ENCODE assay signal across 14 cellular contexts in genomic region chr4:6222761-6223292, GRCh38. TPM values are rescaled to one million over a fixed set of nuclear protein-coding genes. Genes with fewer than 3 reads are reported as not detected.
DNase-seq lines count a peak whose midpoint lies in the region; ATAC-seq and TF ChIP-seq lines count a peak whose summit lies in the region.
"Had no signal": no experiment of that assay in that cellular context is flagged by ENCODE, and none has a peak within 500 bp of the region (broad histone marks: within the 10 kb centered on the region; RNA-seq: fewer than 3 reads in every experiment).

No MANE protein-coding gene starts in this region.

- no peaks in the 10 kb centered on the region for H3K27me3 ChIP-seq in ovary

- ATAC-seq in sciatic nerve, result no peak
- no peak for ATAC-seq in HG02623 (IDR thresholded peaks at IDR 0.05; ENCODE audit: unreplicated experiment)

- DNase-seq in NCI-H345 (lab: John Stamatoyannopoulos, UW), result peak; percentile 46
- DNase-seq in NCI-H345 treated with DMSO at 0.1 percent for 48 hours (lab: John Stamatoyannopoulos, UW; ENCODE audit: unreplicated experiment), result no peak
- peak; percentile 31 for DNase-seq in NCI-H69 (lab: John Stamatoyannopoulos, UW)
- peak; percentile 38 for DNase-seq in globus pallidus (ENCODE audit: low spot score)
- peak; percentile 17 for DNase-seq in sciatic nerve (ENCODE audit: low spot score)
- DNase-seq in ovary, result no peak
- DNase-seq in SIG-M5 treated with dmso at 0.1 percent for 504 hours (lab: John Stamatoyannopoulos, UW; ENCODE audit: unreplicated experiment), result no peak
- DNase-seq: activated CD4-positive, alpha-beta T cell treated with anti-CD3 and anti-CD28 coated beads, Interleukin-2, amount 50 U/mL, for 48 hours; activated naive CD4-positive, alpha-beta T cell treated with anti-CD3 and anti-CD28 coated beads, Interleukin-2, amount 50 U/mL, for 16 hours; MM.1S; stimulated activated CD8-positive, alpha-beta memory T cell treated with anti-CD3 and anti-CD28 coated beads, Interleukin-4, amount 100 ng/mL, for 48 hours; uterus had no signal

- no peak for TF ChIP-seq CTCF in ovary (IDR thresholded peaks at IDR 0.05)

- no peak overlapping the region for H3K27ac ChIP-seq in ovary
- H3K27ac ChIP-seq: uterus had no signal

- TF ChIP-seq EP300 in ovary (IDR thresholded peaks at IDR 0.05), result no peak

- H3K4me3 ChIP-seq in ovary, result no peak overlapping the region

- 53 to 60% (median 55%) methylated on average over 10 of the region's 10 CpGs for WGBS in ovary, 3 donors

- peaks cover 0 to 5% of the 10 kb centered on the region in 2 donors for H3K9me3 ChIP-seq in ovary

- H3K36me3 ChIP-seq in ovary, result no peaks in the 10 kb centered on the region
- H3K36me3 ChIP-seq: uterus had no signal

- intact Hi-C loops in sciatic nerve (cut with DNase I), result no loop called here
- intact Hi-C loops in ovary (cut with DNase I), result no loop called here

- no peak for TF ChIP-seq POLR2A in ovary (IDR thresholded peaks at IDR 0.05)

- peaks cover 1% of the 10 kb centered on the region for H3K4me1 ChIP-seq in ovary (ENCODE audit: insufficient read depth)
- H3K4me1 ChIP-seq: uterus had no signal

RNA-seq across cellular contexts. Expression of gene JAKMIP1, which starts 22.5 kb away (rescaled TPM):
- total RNA-seq in sciatic nerve, result 0.76 TPM
- under 1 TPM in 6 of 7 donors, not detected in 1; 0.45 to 1.00 (median 0.64) TPM for total RNA-seq in ovary
- under 1 TPM; 0.33 to 0.50 TPM for polyA plus RNA-seq in ovary
- polyA plus RNA-seq: AG04450 had no signal

RNA-seq across cellular contexts. Expression of gene WFS1, which starts 46.8 kb away (rescaled TPM):
- total RNA-seq in sciatic nerve (39.2 TPM), ovary (100 to 1,000 TPM in 5 of 7 donors, 10 to 100 TPM in 2; 57.4 to 174 (median 140) TPM)
- polyA plus RNA-seq in ovary, result 100 to 1,000 TPM in 1 of 2 donors, 10 to 100 TPM in 1; 33.2 to 111 TPM

Comparison
In these comparisons a context has a peak if more than half of its experiments do, and no peak if none do; other contexts are left out.
1. DNase-seq: peak in NCI-H345 (single experiment), NCI-H69 (single experiment), globus pallidus (single experiment) and sciatic nerve (single experiment); none in NCI-H345 treated with DMSO at 0.1 percent for 48 hours (single experiment), ovary (0 of 5) and SIG-M5 treated with dmso at 0.1 percent for 504 hours (single experiment).